ENCODE assay signal across 1 cellular context in the genomic region with DNA sequence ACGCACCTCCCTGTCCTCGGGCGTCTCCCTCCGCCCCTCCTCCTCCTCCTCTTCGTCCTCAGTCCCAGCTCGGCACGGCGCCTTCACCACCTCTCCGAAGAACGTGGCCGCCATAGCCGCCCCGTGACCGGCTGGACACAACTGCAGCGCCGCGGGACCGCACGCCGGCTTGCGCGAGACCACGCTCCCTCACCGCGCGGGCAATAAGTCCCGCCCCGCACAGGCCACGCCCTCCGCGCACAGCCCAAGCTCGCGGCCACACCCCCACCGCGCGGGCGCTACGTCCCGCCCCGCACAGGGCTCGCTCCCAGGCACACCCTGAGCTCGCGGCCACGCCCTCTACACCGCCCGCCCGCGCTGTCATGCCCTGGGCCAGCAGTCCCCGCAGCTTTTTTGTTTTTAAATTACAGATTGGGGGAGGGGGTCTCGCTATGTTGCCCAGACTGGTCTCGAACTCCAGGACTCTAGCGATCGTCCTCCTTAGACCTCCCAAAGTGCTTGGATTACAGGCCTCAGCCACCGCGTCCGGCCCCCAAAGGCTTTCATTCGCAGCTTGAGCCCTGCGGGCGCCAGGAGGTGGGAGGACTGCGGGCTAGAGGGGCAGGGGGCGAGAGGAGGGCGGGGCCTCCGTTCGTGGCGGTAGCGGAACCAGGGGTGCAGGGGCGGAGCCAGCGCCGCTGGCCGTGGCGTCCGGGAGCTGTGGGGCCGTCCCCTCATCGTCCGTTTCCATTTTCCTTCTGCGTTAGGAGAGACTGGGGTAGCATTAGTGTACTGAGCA.
TF ChIP-seq lines count a peak whose summit lies in the region.

A gene with protein sequence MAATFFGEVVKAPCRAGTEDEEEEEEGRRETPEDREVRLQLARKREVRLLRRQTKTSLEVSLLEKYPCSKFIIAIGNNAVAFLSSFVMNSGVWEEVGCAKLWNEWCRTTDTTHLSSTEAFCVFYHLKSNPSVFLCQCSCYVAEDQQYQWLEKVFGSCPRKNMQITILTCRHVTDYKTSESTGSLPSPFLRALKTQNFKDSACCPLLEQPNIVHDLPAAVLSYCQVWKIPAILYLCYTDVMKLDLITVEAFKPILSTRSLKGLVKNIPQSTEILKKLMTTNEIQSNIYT (minus strand): TSS at position 180 of the 778 bp plus-strand sequence. CDS start 66 bp downstream, at position 114.

TF ChIP-seq in K562, 482 proteins besides CTCF, POLR2A, EP300 and RAD21 (continued from another document and continues in another):
- TF ChIP-seq, protein P1, sequence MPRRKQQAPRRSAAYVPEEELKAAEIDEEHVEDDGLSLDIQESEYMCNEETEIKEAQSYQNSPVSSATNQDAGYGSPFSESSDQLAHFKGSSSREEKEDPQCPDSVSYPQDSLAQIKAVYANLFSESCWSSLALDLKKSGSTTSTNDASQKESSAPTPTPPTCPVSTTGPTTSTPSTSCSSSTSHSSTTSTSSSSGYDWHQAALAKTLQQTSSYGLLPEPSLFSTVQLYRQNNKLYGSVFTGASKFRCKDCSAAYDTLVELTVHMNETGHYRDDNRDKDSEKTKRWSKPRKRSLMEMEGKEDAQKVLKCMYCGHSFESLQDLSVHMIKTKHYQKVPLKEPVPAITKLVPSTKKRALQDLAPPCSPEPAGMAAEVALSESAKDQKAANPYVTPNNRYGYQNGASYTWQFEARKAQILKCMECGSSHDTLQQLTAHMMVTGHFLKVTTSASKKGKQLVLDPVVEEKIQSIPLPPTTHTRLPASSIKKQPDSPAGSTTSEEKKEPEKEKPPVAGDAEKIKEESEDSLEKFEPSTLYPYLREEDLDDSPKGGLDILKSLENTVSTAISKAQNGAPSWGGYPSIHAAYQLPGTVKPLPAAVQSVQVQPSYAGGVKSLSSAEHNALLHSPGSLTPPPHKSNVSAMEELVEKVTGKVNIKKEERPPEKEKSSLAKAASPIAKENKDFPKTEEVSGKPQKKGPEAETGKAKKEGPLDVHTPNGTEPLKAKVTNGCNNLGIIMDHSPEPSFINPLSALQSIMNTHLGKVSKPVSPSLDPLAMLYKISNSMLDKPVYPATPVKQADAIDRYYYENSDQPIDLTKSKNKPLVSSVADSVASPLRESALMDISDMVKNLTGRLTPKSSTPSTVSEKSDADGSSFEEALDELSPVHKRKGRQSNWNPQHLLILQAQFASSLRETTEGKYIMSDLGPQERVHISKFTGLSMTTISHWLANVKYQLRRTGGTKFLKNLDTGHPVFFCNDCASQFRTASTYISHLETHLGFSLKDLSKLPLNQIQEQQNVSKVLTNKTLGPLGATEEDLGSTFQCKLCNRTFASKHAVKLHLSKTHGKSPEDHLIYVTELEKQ (CRISPR knock-in tag; IDR thresholded peaks at IDR 0.05), result no peak
- TF ChIP-seq NRF1 (conservative IDR thresholded peaks at IDR 0.05 in 1 of 2, IDR thresholded peaks at IDR 0.05 in 1 of 2) (peak; percentile 93 to 95), PHF21A (IDR thresholded peaks at IDR 0.05; ENCODE audit: borderline replicate concordance, low read depth) (0 out of 2 replicates have a peak, but pooled peaks have one; percentile 20), MTA3 (IDR thresholded peaks at IDR 0.05; ENCODE audit: borderline replicate concordance) (peak; percentile 75; the same call in 1 of the 2 replicates), GABPA (tag; conservative IDR thresholded peaks at IDR 0.05; ENCODE audit: low read depth) (peak; percentile 69), PHF20 (IDR thresholded peaks at IDR 0.05; ENCODE audit: partially characterized antibody) (peak; percentile 71), JUND (IDR thresholded peaks at IDR 0.05; ENCODE audit: borderline replicate concordance, low read depth, low read length) (peak; percentile 24), JUND (tag; IDR thresholded peaks at IDR 0.05; ENCODE audit: borderline replicate concordance, low read depth, low read length) (peak; percentile 26; the same call in 1 of the 3 replicates), ZNF644 (tag; IDR thresholded peaks at IDR 0.05; ENCODE audit: low read depth) (no peak), NFE2L1 (tag; IDR thresholded peaks at IDR 0.05; ENCODE audit: borderline replicate concordance, low read depth) (no peak), GTF2E2 (tag; IDR thresholded peaks at IDR 0.05) (peak; percentile 46; the same call in 1 of the 2 replicates), SLC30A9 (CRISPR knock-in tag; IDR thresholded peaks at IDR 0.05) (no peak), ZNF165 (CRISPR knock-in tag; IDR thresholded peaks at IDR 0.05; ENCODE audit: borderline replicate concordance) (no peak), NFIX (CRISPR knock-in tag; IDR thresholded peaks at IDR 0.05; ENCODE audit: low read depth) (no peak), ATF7 (IDR thresholded peaks at IDR 0.05) (peak; percentile 85), RFX1 (IDR thresholded peaks at IDR 0.05) (no peak), HNRNPUL1 (IDR thresholded peaks at IDR 0.05; ENCODE audit: low read length) (no peak), E2F3 (CRISPR knock-in tag; IDR thresholded peaks at IDR 0.05) (peak; percentile 69; the same call in 1 of the 2 replicates), C11orf30 (IDR thresholded peaks at IDR 0.05; ENCODE audit: low read depth) (peak; percentile 13; the same call in 1 of the 2 replicates), ZNF830 (CRISPR knock-in tag; IDR thresholded peaks at IDR 0.05) (peak; percentile 81; the same call in 1 of the 2 replicates), GABPB1 (CRISPR knock-in tag; IDR thresholded peaks at IDR 0.05) (peak; percentile 80), TAF7 (tag; IDR thresholded peaks at IDR 0.05) (peak; percentile 81), ZNF431 (CRISPR knock-in tag; IDR thresholded peaks at IDR 0.05) (peak; percentile 76; the same call in 1 of the 2 replicates), JUN (IDR thresholded peaks at IDR 0.05; ENCODE audit: borderline replicate concordance, low read depth, low read length) (peak; percentile 45; the same call in 1 of the 2 replicates), JUN (CRISPR knock-in tag; IDR thresholded peaks at IDR 0.05; ENCODE audit: borderline replicate concordance) (no peak; the same call in 1 of the 2 replicates), KAT7 (CRISPR knock-in tag; IDR thresholded peaks at IDR 0.05; ENCODE audit: borderline replicate concordance) (peak; percentile 81; the same call in 1 of the 2 replicates), STAT5A (IDR thresholded peaks at IDR 0.05; ENCODE audit: borderline replicate concordance, low read length) (peak; percentile 6; the same call in 1 of the 2 replicates), ZNF253 (CRISPR knock-in tag; conservative IDR thresholded peaks at IDR 0.05) (peak; percentile 42; the same call in 1 of the 2 replicates)
- TF ChIP-seq, protein P2, sequence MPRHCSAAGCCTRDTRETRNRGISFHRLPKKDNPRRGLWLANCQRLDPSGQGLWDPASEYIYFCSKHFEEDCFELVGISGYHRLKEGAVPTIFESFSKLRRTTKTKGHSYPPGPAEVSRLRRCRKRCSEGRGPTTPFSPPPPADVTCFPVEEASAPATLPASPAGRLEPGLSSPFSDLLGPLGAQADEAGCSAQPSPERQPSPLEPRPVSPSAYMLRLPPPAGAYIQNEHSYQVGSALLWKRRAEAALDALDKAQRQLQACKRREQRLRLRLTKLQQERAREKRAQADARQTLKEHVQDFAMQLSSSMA (CRISPR knock-in tag; IDR thresholded peaks at IDR 0.05), result 0 out of 2 replicates have a peak, but pooled peaks have one; percentile 15
- TF ChIP-seq, protein P3, sequence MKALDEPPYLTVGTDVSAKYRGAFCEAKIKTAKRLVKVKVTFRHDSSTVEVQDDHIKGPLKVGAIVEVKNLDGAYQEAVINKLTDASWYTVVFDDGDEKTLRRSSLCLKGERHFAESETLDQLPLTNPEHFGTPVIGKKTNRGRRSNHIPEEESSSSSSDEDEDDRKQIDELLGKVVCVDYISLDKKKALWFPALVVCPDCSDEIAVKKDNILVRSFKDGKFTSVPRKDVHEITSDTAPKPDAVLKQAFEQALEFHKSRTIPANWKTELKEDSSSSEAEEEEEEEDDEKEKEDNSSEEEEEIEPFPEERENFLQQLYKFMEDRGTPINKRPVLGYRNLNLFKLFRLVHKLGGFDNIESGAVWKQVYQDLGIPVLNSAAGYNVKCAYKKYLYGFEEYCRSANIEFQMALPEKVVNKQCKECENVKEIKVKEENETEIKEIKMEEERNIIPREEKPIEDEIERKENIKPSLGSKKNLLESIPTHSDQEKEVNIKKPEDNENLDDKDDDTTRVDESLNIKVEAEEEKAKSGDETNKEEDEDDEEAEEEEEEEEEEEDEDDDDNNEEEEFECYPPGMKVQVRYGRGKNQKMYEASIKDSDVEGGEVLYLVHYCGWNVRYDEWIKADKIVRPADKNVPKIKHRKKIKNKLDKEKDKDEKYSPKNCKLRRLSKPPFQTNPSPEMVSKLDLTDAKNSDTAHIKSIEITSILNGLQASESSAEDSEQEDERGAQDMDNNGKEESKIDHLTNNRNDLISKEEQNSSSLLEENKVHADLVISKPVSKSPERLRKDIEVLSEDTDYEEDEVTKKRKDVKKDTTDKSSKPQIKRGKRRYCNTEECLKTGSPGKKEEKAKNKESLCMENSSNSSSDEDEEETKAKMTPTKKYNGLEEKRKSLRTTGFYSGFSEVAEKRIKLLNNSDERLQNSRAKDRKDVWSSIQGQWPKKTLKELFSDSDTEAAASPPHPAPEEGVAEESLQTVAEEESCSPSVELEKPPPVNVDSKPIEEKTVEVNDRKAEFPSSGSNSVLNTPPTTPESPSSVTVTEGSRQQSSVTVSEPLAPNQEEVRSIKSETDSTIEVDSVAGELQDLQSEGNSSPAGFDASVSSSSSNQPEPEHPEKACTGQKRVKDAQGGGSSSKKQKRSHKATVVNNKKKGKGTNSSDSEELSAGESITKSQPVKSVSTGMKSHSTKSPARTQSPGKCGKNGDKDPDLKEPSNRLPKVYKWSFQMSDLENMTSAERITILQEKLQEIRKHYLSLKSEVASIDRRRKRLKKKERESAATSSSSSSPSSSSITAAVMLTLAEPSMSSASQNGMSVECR (CRISPR knock-in tag; IDR thresholded peaks at IDR 0.05), result peak; percentile 95; the same call in 1 of the 2 replicates
- TF ChIP-seq, protein P4, sequence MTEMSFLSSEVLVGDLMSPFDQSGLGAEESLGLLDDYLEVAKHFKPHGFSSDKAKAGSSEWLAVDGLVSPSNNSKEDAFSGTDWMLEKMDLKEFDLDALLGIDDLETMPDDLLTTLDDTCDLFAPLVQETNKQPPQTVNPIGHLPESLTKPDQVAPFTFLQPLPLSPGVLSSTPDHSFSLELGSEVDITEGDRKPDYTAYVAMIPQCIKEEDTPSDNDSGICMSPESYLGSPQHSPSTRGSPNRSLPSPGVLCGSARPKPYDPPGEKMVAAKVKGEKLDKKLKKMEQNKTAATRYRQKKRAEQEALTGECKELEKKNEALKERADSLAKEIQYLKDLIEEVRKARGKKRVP (CRISPR knock-in tag; IDR thresholded peaks at IDR 0.05), result peak; percentile 40; the same call in 1 of the 2 replicates
- TF ChIP-seq, protein P5, sequence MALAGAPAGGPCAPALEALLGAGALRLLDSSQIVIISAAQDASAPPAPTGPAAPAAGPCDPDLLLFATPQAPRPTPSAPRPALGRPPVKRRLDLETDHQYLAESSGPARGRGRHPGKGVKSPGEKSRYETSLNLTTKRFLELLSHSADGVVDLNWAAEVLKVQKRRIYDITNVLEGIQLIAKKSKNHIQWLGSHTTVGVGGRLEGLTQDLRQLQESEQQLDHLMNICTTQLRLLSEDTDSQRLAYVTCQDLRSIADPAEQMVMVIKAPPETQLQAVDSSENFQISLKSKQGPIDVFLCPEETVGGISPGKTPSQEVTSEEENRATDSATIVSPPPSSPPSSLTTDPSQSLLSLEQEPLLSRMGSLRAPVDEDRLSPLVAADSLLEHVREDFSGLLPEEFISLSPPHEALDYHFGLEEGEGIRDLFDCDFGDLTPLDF (CRISPR knock-in tag; IDR thresholded peaks at IDR 0.05), result peak; percentile 66
- TF ChIP-seq, protein P6, sequence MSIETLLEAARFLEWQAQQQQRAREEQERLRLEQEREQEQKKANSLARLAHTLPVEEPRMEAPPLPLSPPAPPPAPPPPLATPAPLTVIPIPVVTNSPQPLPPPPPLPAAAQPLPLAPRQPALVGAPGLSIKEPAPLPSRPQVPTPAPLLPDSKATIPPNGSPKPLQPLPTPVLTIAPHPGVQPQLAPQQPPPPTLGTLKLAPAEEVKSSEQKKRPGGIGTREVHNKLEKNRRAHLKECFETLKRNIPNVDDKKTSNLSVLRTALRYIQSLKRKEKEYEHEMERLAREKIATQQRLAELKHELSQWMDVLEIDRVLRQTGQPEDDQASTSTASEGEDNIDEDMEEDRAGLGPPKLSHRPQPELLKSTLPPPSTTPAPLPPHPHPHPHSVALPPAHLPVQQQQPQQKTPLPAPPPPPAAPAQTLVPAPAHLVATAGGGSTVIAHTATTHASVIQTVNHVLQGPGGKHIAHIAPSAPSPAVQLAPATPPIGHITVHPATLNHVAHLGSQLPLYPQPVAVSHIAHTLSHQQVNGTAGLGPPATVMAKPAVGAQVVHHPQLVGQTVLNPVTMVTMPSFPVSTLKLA (conservative IDR thresholded peaks at IDR 0.05), result peak; percentile 93 to 97
- TF ChIP-seq, protein P7, sequence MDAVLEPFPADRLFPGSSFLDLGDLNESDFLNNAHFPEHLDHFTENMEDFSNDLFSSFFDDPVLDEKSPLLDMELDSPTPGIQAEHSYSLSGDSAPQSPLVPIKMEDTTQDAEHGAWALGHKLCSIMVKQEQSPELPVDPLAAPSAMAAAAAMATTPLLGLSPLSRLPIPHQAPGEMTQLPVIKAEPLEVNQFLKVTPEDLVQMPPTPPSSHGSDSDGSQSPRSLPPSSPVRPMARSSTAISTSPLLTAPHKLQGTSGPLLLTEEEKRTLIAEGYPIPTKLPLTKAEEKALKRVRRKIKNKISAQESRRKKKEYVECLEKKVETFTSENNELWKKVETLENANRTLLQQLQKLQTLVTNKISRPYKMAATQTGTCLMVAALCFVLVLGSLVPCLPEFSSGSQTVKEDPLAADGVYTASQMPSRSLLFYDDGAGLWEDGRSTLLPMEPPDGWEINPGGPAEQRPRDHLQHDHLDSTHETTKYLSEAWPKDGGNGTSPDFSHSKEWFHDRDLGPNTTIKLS (IDR thresholded peaks at IDR 0.05; ENCODE audit: borderline replicate concordance, low read depth), result peak; percentile 19; the same call in 1 of the 2 replicates
- TF ChIP-seq, protein P8, sequence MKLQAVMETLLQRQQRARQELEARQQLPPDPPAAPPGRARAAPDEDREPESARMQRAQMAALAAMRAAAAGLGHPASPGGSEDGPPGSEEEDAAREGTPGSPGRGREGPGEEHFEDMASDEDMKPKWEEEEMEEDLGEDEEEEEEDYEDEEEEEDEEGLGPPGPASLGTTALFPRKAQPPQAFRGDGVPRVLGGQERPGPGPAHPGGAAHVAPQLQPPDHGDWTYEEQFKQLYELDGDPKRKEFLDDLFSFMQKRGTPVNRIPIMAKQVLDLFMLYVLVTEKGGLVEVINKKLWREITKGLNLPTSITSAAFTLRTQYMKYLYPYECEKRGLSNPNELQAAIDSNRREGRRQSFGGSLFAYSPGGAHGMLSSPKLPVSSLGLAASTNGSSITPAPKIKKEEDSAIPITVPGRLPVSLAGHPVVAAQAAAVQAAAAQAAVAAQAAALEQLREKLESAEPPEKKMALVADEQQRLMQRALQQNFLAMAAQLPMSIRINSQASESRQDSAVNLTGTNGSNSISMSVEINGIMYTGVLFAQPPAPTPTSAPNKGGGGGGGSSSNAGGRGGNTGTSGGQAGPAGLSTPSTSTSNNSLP (IDR thresholded peaks at IDR 0.05; ENCODE audit: borderline replicate concordance, low read depth, low read length), result no peak
- TF ChIP-seq, protein P9, sequence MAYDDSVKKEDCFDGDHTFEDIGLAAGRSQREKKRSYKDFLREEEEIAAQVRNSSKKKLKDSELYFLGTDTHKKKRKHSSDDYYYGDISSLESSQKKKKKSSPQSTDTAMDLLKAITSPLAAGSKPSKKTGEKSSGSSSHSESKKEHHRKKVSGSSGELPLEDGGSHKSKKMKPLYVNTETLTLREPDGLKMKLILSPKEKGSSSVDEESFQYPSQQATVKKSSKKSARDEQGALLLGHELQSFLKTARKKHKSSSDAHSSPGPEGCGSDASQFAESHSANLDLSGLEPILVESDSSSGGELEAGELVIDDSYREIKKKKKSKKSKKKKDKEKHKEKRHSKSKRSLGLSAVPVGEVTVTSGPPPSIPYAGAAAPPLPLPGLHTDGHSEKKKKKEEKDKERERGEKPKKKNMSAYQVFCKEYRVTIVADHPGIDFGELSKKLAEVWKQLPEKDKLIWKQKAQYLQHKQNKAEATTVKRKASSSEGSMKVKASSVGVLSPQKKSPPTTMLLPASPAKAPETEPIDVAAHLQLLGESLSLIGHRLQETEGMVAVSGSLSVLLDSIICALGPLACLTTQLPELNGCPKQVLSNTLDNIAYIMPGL (CRISPR knock-in tag; IDR thresholded peaks at IDR 0.05), result peak; percentile 91
